10 cellular contexts compared by ENCODE assay signal in the genomic region with DNA sequence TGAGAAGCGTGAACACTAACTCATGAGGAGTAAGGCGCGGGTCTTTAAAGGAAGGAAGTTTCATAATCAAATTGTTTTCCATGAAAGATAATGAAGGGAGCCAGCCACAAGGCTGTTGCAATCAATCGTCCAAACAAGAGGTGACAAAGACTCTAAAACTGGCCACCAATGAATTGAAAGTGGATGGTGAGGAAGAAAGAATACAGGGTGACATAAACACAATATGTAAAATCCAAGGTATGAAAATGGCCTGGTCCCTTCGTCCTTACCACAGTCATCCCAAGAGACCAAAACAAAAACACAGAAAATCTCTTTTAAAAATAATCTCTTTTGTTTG. TPM values are rescaled to one million over a fixed set of nuclear protein-coding genes. Genes with fewer than 3 reads are reported as not detected.
A peak's percentile ranks its signal among the peaks of the same experiment; 100 is the strongest.
DNase-seq lines count a peak whose midpoint lies in the region; ATAC-seq and TF ChIP-seq lines count a peak whose summit lies in the region.
"Had no signal": no experiment of that assay in that cellular context is flagged by ENCODE, and none has a peak within 500 bp of the region (broad histone marks: within the 10 kb centered on the region; RNA-seq: fewer than 3 reads in every experiment).

No MANE protein-coding gene starts in this region.

- no peak for TF ChIP-seq EP300 in upper lobe of left lung (IDR thresholded peaks at IDR 0.05)

- H3K27me3 ChIP-seq in OCI-LY3 (ENCODE audit: low read depth, low read length): no peaks in the 10 kb centered on the region
- H3K27me3 ChIP-seq in upper lobe of left lung: no peaks in the 10 kb centered on the region

- H3K27me3 Mint-ChIP-seq in natural killer cell treated with Interleukin-12 subunit alpha and Interleukin-12 subunit beta and Interleukin-15 and Interleukin-18, amount 100 ng/mL, for 72 hours: peaks cover 0 to 2% of the 10 kb centered on the region in 2 donors
- H3K27me3 Mint-ChIP-seq in natural killer cell (ENCODE audit: low read depth in 2 of 2): no peaks in the 10 kb centered on the region
- no peaks in the 10 kb centered on the region for H3K27me3 Mint-ChIP-seq in stimulated activated naive B cell treated with anti-CD40 and anti-IgM and Interleukin-4, amounts not matched to agents 10 μg/mL and 1 μg/mL and 100 μg/mL, for 72 hours
- H3K27me3 Mint-ChIP-seq in nephron progenitor cell (ENCODE audit: low read depth, poor library complexity): no peaks in the 10 kb centered on the region
- H3K27me3 Mint-ChIP-seq in activated T-helper 17 cell treated with anti-CD3 and anti-CD28 coated beads, Interleukin-2, amount 50 U/mL, for 72 hours: peaks cover 7% of the 10 kb centered on the region

- no peaks in the 10 kb centered on the region for H3K36me3 Mint-ChIP-seq in natural killer cell treated with Interleukin-12 subunit alpha and Interleukin-12 subunit beta and Interleukin-15 and Interleukin-18, amount 100 ng/mL, for 72 hours
- H3K36me3 Mint-ChIP-seq in natural killer cell (no peaks in the 10 kb centered on the region), nephron progenitor cell (ENCODE audit: low read depth) (no peaks in the 10 kb centered on the region)
- peaks cover 8 to 14% of the 10 kb centered on the region in 2 donors for H3K36me3 Mint-ChIP-seq in stimulated activated naive B cell treated with anti-CD40 and anti-IgM and Interleukin-4, amounts not matched to agents 10 μg/mL and 1 μg/mL and 100 μg/mL, for 72 hours
- H3K36me3 Mint-ChIP-seq in activated T-helper 17 cell treated with anti-CD3 and anti-CD28 coated beads, Interleukin-2, amount 50 U/mL, for 72 hours (ENCODE audit: low read depth): no peaks in the 10 kb centered on the region

- no peaks in the 10 kb centered on the region for H3K9me3 ChIP-seq in OCI-LY3 (ENCODE audit: insufficient read depth, low read length)
- no peaks in the 10 kb centered on the region for H3K9me3 ChIP-seq in upper lobe of left lung

- WGBS in upper lobe of left lung, 2 donors: 41 to 46% methylated on average over 5 of the region's 5 CpGs

- H3K9me3 Mint-ChIP-seq in natural killer cell treated with Interleukin-12 subunit alpha and Interleukin-12 subunit beta and Interleukin-15 and Interleukin-18, amount 100 ng/mL, for 72 hours: no peaks in the 10 kb centered on the region
- H3K9me3 Mint-ChIP-seq in natural killer cell: no peaks in the 10 kb centered on the region
- no peaks in the 10 kb centered on the region for H3K9me3 Mint-ChIP-seq in stimulated activated naive B cell treated with anti-CD40 and anti-IgM and Interleukin-4, amounts not matched to agents 10 μg/mL and 1 μg/mL and 100 μg/mL, for 72 hours
- no peaks in the 10 kb centered on the region for H3K9me3 Mint-ChIP-seq in nephron progenitor cell
- H3K9me3 Mint-ChIP-seq in activated T-helper 17 cell treated with anti-CD3 and anti-CD28 coated beads, Interleukin-2, amount 50 U/mL, for 72 hours: no peaks in the 10 kb centered on the region

- H2AFZ ChIP-seq in OCI-LY3 (ENCODE audit: low read depth, low read length): no peak overlapping the region

- H3K79me2 ChIP-seq in OCI-LY3 (ENCODE audit: low read length): no peaks in the 10 kb centered on the region

- H3K4me3 ChIP-seq in OCI-LY3 (ENCODE audit: low read length) (no peak overlapping the region), upper lobe of left lung (no peak overlapping the region)

- TF ChIP-seq POLR2A in upper lobe of left lung (IDR thresholded peaks at IDR 0.05): no peak

- intact Hi-C loops in natural killer cell (cut with micrococcal nuclease): no loop called here

- H3K4me3 Mint-ChIP-seq in natural killer cell treated with Interleukin-12 subunit alpha and Interleukin-12 subunit beta and Interleukin-15 and Interleukin-18, amount 100 ng/mL, for 72 hours: peak overlapping the region; percentile 76
- H3K4me3 Mint-ChIP-seq in natural killer cell: no peak overlapping the region
- peak overlapping the region in 1 of 2 donors; percentile 9 for H3K4me3 Mint-ChIP-seq in stimulated activated naive B cell treated with anti-CD40 and anti-IgM and Interleukin-4, amounts not matched to agents 10 μg/mL and 1 μg/mL and 100 μg/mL, for 72 hours
- no peak overlapping the region for H3K4me3 Mint-ChIP-seq in nephron progenitor cell
- H3K4me3 Mint-ChIP-seq in activated T-helper 17 cell treated with anti-CD3 and anti-CD28 coated beads, Interleukin-2, amount 50 U/mL, for 72 hours: no peak overlapping the region

- peak; percentile 67 to 73 for ATAC-seq in natural killer cell treated with Interleukin-12 subunit alpha and Interleukin-12 subunit beta and Interleukin-15 and Interleukin-18, amount 100 ng/mL, for 72 hours
- ATAC-seq in natural killer cell (no peak), HG02943 (IDR thresholded peaks at IDR 0.05; ENCODE audit: low read depth, unreplicated experiment) (peak; percentile 54), upper lobe of left lung (ENCODE audit: low FRiP score in 2 of 2) (no peak)
- ATAC-seq in stimulated activated naive B cell treated with anti-CD40 and anti-IgM and Interleukin-4, amounts not matched to agents 10 μg/mL and 1 μg/mL and 100 μg/mL, for 72 hours (replicated peaks): peak; percentile 47 to 57
- no peak for ATAC-seq in activated T-helper 17 cell treated with anti-CD3 and anti-CD28 coated beads, Interleukin-2, amount 50 U/mL, for 72 hours (replicated peaks)

- peaks cover 6 to 32% of the 10 kb centered on the region in 2 donors for H3K4me1 Mint-ChIP-seq in natural killer cell treated with Interleukin-12 subunit alpha and Interleukin-12 subunit beta and Interleukin-15 and Interleukin-18, amount 100 ng/mL, for 72 hours (ENCODE audit: low read depth in 2 of 2)
- peaks cover 0 to 5% of the 10 kb centered on the region in 2 donors for H3K4me1 Mint-ChIP-seq in natural killer cell
- peaks cover 31 to 54% of the 10 kb centered on the region in 2 donors for H3K4me1 Mint-ChIP-seq in stimulated activated naive B cell treated with anti-CD40 and anti-IgM and Interleukin-4, amounts not matched to agents 10 μg/mL and 1 μg/mL and 100 μg/mL, for 72 hours
- no peaks in the 10 kb centered on the region for H3K4me1 Mint-ChIP-seq in nephron progenitor cell
- no peaks in the 10 kb centered on the region for H3K4me1 Mint-ChIP-seq in activated T-helper 17 cell treated with anti-CD3 and anti-CD28 coated beads, Interleukin-2, amount 50 U/mL, for 72 hours

- H3K4me2 ChIP-seq in OCI-LY3 (ENCODE audit: low read length): peak overlapping the region; percentile 72

- no peak overlapping the region for H3K9ac ChIP-seq in OCI-LY3 (ENCODE audit: low read length)

- TF ChIP-seq CTCF in natural killer cell (IDR thresholded peaks at IDR 0.05) (no peak), OCI-LY3 (IDR thresholded peaks at IDR 0.05; ENCODE audit: low read depth, low read length) (no peak), upper lobe of left lung (IDR thresholded peaks at IDR 0.05) (no peak), nephron progenitor cell (IDR thresholded peaks at IDR 0.05) (no peak)

- no peaks in the 10 kb centered on the region for H4K20me1 ChIP-seq in OCI-LY3 (ENCODE audit: insufficient read depth, low read length)

- DNase-seq in natural killer cell treated with Interleukin-12 subunit alpha and Interleukin-12 subunit beta and Interleukin-15 and Interleukin-18, amount 100 ng/mL, for 72 hours (ENCODE audit: low spot score): no peak
- no peak for DNase-seq in natural killer cell
- DNase-seq in stimulated activated naive B cell treated with anti-CD40 and anti-IgM and Interleukin-4, amounts not matched to agents 10 μg/mL and 1 μg/mL and 100 μg/mL, for 72 hours: no peak
- DNase-seq in upper lobe of left lung: no peak
- no peak for DNase-seq in nephron progenitor cell
- DNase-seq: hypothalamus, NCI-H2171 treated with DMSO at 0.1 percent for 48 hours had no signal

- H3K4me1 ChIP-seq in OCI-LY3 (ENCODE audit: low read length) (peaks cover 70% of the 10 kb centered on the region), upper lobe of left lung (no peaks in the 10 kb centered on the region)

- H3K36me3 ChIP-seq in OCI-LY3 (replicated peaks; ENCODE audit: low read depth, low read length) (peaks cover 5% of the 10 kb centered on the region), upper lobe of left lung (no peaks in the 10 kb centered on the region)

- H3K27ac ChIP-seq in OCI-LY3 (ENCODE audit: low read length) (peak overlapping the region; percentile 71), upper lobe of left lung (peak overlapping the region in 1 of 4 donors; percentile 45)

- H3K27ac Mint-ChIP-seq in natural killer cell treated with Interleukin-12 subunit alpha and Interleukin-12 subunit beta and Interleukin-15 and Interleukin-18, amount 100 ng/mL, for 72 hours: peak overlapping the region; percentile 76 to 77
- no peak overlapping the region for H3K27ac Mint-ChIP-seq in natural killer cell
- peak overlapping the region; percentile 26 for H3K27ac Mint-ChIP-seq in stimulated activated naive B cell treated with anti-CD40 and anti-IgM and Interleukin-4, amounts not matched to agents 10 μg/mL and 1 μg/mL and 100 μg/mL, for 72 hours
- no peak overlapping the region for H3K27ac Mint-ChIP-seq in nephron progenitor cell
- H3K27ac Mint-ChIP-seq in activated T-helper 17 cell treated with anti-CD3 and anti-CD28 coated beads, Interleukin-2, amount 50 U/mL, for 72 hours: no peak overlapping the region

RNA-seq across cellular contexts. Expression of gene CD86, which starts 12.0 kb away (rescaled TPM):
- total RNA-seq in natural killer cell treated with Interleukin-12 subunit alpha and Interleukin-12 subunit beta and Interleukin-15 and Interleukin-18, amount 100 ng/mL, for 72 hours: 1 to 10 TPM; 3.2 to 4.5 TPM
- total RNA-seq in natural killer cell (1 to 10 TPM; 2.1 to 6.9 (median 4.7) TPM), upper lobe of left lung (10 to 100 TPM in 5 of 6 donors, 1 to 10 TPM in 1; 4.2 to 27.8 (median 14.4) TPM)
- total RNA-seq in activated T-helper 17 cell treated with anti-CD3 and anti-CD28 coated beads, Interleukin-2, amount 50 U/mL, for 72 hours: 1 to 10 TPM; 1.8 to 4.4 TPM

RNA-seq across cellular contexts. Expression of gene ILDR1, which starts 45.1 kb away (rescaled TPM):
- total RNA-seq in natural killer cell treated with Interleukin-12 subunit alpha and Interleukin-12 subunit beta and Interleukin-15 and Interleukin-18, amount 100 ng/mL, for 72 hours: under 1 TPM in 1 of 2 donors, not detected in 1; 0.59 TPM
- under 1 TPM in 1 of 3 donors, not detected in 2; 0.28 TPM for total RNA-seq in natural killer cell
- 1 to 10 TPM; 1.0 to 7.8 (median 6.4) TPM for total RNA-seq in upper lobe of left lung
- total RNA-seq in activated T-helper 17 cell treated with anti-CD3 and anti-CD28 coated beads, Interleukin-2, amount 50 U/mL, for 72 hours: 1 to 10 TPM in 1 of 2 donors, under 1 TPM in 1; 0.21 to 1.4 TPM

Comparison
In these comparisons a context has a peak if more than half of its experiments do, and no peak if none do; other contexts are left out.
1. ATAC-seq: peak in natural killer cell treated with Interleukin-12 subunit alpha and Interleukin-12 subunit beta and Interleukin-15 and Interleukin-18, amount 100 ng/mL, for 72 hours (2 of 2), HG02943 (single experiment) and stimulated activated naive B cell treated with anti-CD40 and anti-IgM and Interleukin-4, amounts not matched to agents 10 μg/mL and 1 μg/mL and 100 μg/mL, for 72 hours (2 of 2); none in natural killer cell (0 of 3), upper lobe of left lung (0 of 2) and activated T-helper 17 cell treated with anti-CD3 and anti-CD28 coated beads, Interleukin-2, amount 50 U/mL, for 72 hours (single experiment).
2. H3K27ac Mint-ChIP-seq: peak in natural killer cell treated with Interleukin-12 subunit alpha and Interleukin-12 subunit beta and Interleukin-15 and Interleukin-18, amount 100 ng/mL, for 72 hours (2 of 2) and stimulated activated naive B cell treated with anti-CD40 and anti-IgM and Interleukin-4, amounts not matched to agents 10 μg/mL and 1 μg/mL and 100 μg/mL, for 72 hours (single experiment); none in natural killer cell (0 of 2), nephron progenitor cell (single experiment) and activated T-helper 17 cell treated with anti-CD3 and anti-CD28 coated beads, Interleukin-2, amount 50 U/mL, for 72 hours (single experiment).